In the genomic region with DNA sequence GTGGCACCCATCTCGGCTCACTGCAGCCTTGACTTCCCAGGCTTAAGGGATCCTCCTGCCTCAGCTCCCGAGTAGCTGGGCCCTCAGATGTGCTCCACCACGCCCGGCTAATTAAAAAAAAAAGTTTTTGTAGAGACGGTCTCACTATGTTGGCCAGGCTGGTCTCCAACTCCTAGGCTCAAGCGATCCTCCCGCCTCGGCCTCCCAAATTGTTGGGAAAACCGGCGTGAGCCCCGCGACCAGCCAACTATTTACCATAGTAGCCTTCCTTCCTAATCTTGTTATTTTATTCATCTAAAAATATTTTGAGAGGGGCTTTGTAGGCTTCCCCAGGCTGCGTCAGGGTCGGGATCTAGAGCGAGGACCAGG, we compare ENCODE assay signal across 8 cellular contexts. TPM values are rescaled to one million over a fixed set of nuclear protein-coding genes. Genes with fewer than 3 reads are reported as not detected.
DNase-seq lines count a peak whose midpoint lies in the region; ATAC-seq, FAIRE-seq and TF ChIP-seq lines count a peak whose summit lies in the region.

No MANE protein-coding gene starts in this region.

- intact Hi-C loops in heart left ventricle (cut with DNase I) (no loop called here), cardiac septum (cut with DNase I) (no loop called here), K562 (cut with micrococcal nuclease) (no loop called here)

- no peaks in the 10 kb centered on the region for H3K27me3 Mint-ChIP-seq in memory B cell

- peaks cover 16% of the 10 kb centered on the region for H3K79me2 ChIP-seq in K562 (ENCODE audit: control insufficient read depth, insufficient read depth, low read length)

- H3K36me3 ChIP-seq in heart left ventricle (no peaks in the 10 kb centered on the region), K562 (ENCODE audit: control insufficient read depth, insufficient read depth, low read length) (no peaks in the 10 kb centered on the region), upper lobe of left lung (no peaks in the 10 kb centered on the region)

- peaks cover 0 to 19% (median 10%) of the 10 kb centered on the region in 12 donors for H3K4me1 ChIP-seq in heart left ventricle
- peaks cover 19 to 37% of the 10 kb centered on the region in 2 experiments for H3K4me1 ChIP-seq in K562 (replicated peaks in 1 of 2; ENCODE audit: control insufficient read depth in 2 of 2, insufficient read depth in 2 of 2, low read length in 2 of 2)
- H3K4me1 ChIP-seq in upper lobe of left lung = peaks cover 6 to 13% (median 8%) of the 10 kb centered on the region in 4 donors

- no TSS peak for BruUV-seq in K562 (replicated peaks; lab: Mats Ljungman, UMichigan)

- H3K4me1 Mint-ChIP-seq in memory B cell = peaks cover 2% of the 10 kb centered on the region

- H2AFZ ChIP-seq in K562 (ENCODE audit: low read depth, low read length) = peak overlapping the region; percentile 82

- TF ChIP-seq POLR2A in heart left ventricle (IDR thresholded peaks at IDR 0.05) (no peak), K562 (conservative IDR thresholded peaks at IDR 0.05) (no peak), upper lobe of left lung (IDR thresholded peaks at IDR 0.05) (no peak)

- in situ Hi-C loops in K562 (cut with MboI) = no loop called here

- H3K27me3 ChIP-seq in heart left ventricle (no peaks in the 10 kb centered on the region), K562 (ENCODE audit: control insufficient read depth in 2 of 2, insufficient read depth in 2 of 2, low read length in 2 of 2) (no peaks in the 10 kb centered on the region), upper lobe of left lung (no peaks in the 10 kb centered on the region)

- no peaks in the 10 kb centered on the region for H3K9me3 Mint-ChIP-seq in memory B cell

- TF ChIP-seq EP300 in K562 (IDR thresholded peaks at IDR 0.05; ENCODE audit: low read length) (no peak), upper lobe of left lung (IDR thresholded peaks at IDR 0.05) (no peak)

- TF ChIP-seq RAD21 in K562 (CRISPR knock-in tag; conservative IDR thresholded peaks at IDR 0.05 in 1 of 2, IDR thresholded peaks at IDR 0.05 in 1 of 2) = no peak

- H3K9me1 ChIP-seq in K562 (ENCODE audit: control insufficient read depth, insufficient read depth, low read length) = no peaks in the 10 kb centered on the region

- peak overlapping the region; percentile 95 to 100 for H3K9ac ChIP-seq in K562 (ENCODE audit: insufficient read depth in 1 of 2, low read depth in 2 of 2, low read length in 2 of 2)

- FAIRE-seq in K562 (lab: Jason Lieb, UNC) = no peak

- 64 to 72% (median 68%) methylated on average over 15 of the region's 15 CpGs for WGBS in heart left ventricle, 4 donors
- WGBS in K562 (ENCODE audit: insufficient coverage, low coverage, missing lambda C conversion rate) = 9% methylated on average over 14 of the region's 15 CpGs
- WGBS in upper lobe of left lung, 2 donors = 43 to 51% methylated on average over 15 of the region's 15 CpGs

- CTCF ChIA-PET in K562 (lab: Yijun Ruan, JAX; ENCODE audit: low intra/inter-chr PET ratio) = no interaction called here

- H3K9me3 ChIP-seq in heart left ventricle (no peaks in the 10 kb centered on the region), K562 (replicated peaks; ENCODE audit: control insufficient read depth, insufficient read depth, low read depth, low read length) (no peaks in the 10 kb centered on the region), upper lobe of left lung (no peaks in the 10 kb centered on the region)

- peak overlapping the region; percentile 66 to 98 (median 82) for H3K4me3 ChIP-seq in heart left ventricle
- peak overlapping the region; percentile 78 for H3K4me3 ChIP-seq in K562
- peak overlapping the region; percentile 58 to 93 (median 76) for H3K4me3 ChIP-seq in upper lobe of left lung

- H3K27ac ChIP-seq in heart left ventricle = peak overlapping the region in 11 of 12 donors; percentile 89 to 99 (median 96)
- H3K27ac ChIP-seq in K562 (ENCODE audit: extremely low read depth, low read depth, low read length) = peak overlapping the region; percentile 98
- H3K27ac ChIP-seq in upper lobe of left lung = peak overlapping the region; percentile 97 to 98 (median 98)

- POLR2A ChIA-PET in K562 (lab: Yijun Ruan, JAX) = interaction anchor here (0.8 to 0.9 kb wide), 2 partner anchors 8 to 28 kb away, joined by 3 read pairs; no protein-coding TSS in a partner anchor

- no peaks in the 10 kb centered on the region for H4K20me1 ChIP-seq in K562 (replicated peaks; ENCODE audit: control insufficient read depth, insufficient read depth, low read length)

- H3K27ac Mint-ChIP-seq in memory B cell = peak overlapping the region; percentile 11

- DNase-seq in heart left ventricle (no peak), cardiac septum (ENCODE audit: low spot score) (no peak), K562 (ENCODE audit: extremely low read depth in 1 of 4, low spot score in 3 of 4) (peak in 1 of 4 experiments; percentile 18), memory B cell (ENCODE audit: low spot score in 2 of 2) (no peak), upper lobe of left lung (no peak), NCI-H1694 (lab: John Stamatoyannopoulos, UW) (no peak), NAMALWA (ENCODE audit: low spot score) (no peak)

- H3K36me3 Mint-ChIP-seq in memory B cell = no peaks in the 10 kb centered on the region

- no peak for TF ChIP-seq CTCF in heart left ventricle (IDR thresholded peaks at IDR 0.05)
- no peak for TF ChIP-seq CTCF in K562 (IDR thresholded peaks at IDR 0.05 in 2 of 3, conservative IDR thresholded peaks at IDR 0.05 in 1 of 3; ENCODE audit: insufficient read depth in 2 of 3, low read depth in 1 of 3, low read length in 3 of 3)
- TF ChIP-seq CTCF in upper lobe of left lung (IDR thresholded peaks at IDR 0.05) = no peak

- H3K4me2 ChIP-seq in K562 (ENCODE audit: insufficient read depth, low read length) = peak overlapping the region; percentile 80

- ATAC-seq in heart left ventricle (no peak), K562 (peak; percentile 1; the same call in 1 of the 3 replicates), memory B cell (ENCODE audit: low read depth) (no peak), upper lobe of left lung (ENCODE audit: low FRiP score in 2 of 2) (no peak), HG02763 (IDR thresholded peaks at IDR 0.05; ENCODE audit: unreplicated experiment) (no peak)

- H3K4me3 Mint-ChIP-seq in memory B cell = peak overlapping the region; percentile 84

TF ChIP-seq in K562, 482 proteins besides CTCF, POLR2A, EP300 and RAD21 (continues in another document):
- TF ChIP-seq, protein P1, sequence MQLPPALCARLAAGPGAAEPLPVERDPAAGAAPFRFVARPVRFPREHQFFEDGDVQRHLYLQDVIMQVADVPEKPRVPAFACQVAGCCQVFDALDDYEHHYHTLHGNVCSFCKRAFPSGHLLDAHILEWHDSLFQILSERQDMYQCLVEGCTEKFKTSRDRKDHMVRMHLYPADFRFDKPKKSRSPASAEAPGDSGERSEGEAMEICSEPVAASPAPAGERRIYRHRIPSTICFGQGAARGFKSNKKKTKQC (CRISPR knock-in tag; IDR thresholded peaks at IDR 0.05) = no peak
- TF ChIP-seq KAT7 (CRISPR knock-in tag; IDR thresholded peaks at IDR 0.05; ENCODE audit: borderline replicate concordance) (0 out of 2 replicates have a peak, but pooled peaks have one; percentile 6), POLR2H (tag; IDR thresholded peaks at IDR 0.05; ENCODE audit: low read depth) (0 out of 2 replicates have a peak, but pooled peaks have one; percentile 6), SRSF7 (optimal IDR thresholded peaks at IDR 0.05; ENCODE audit: low read depth, low read length) (no peak)

RNA-seq across cellular contexts. Expression of a gene that starts 25.4 kb away (rescaled TPM):
- 10 to 100 TPM; 32.2 to 59.7 (median 46.0) TPM for total RNA-seq in heart left ventricle
- 10 to 100 TPM; 18.4 to 24.1 TPM for polyA plus RNA-seq in heart left ventricle
- 44.3 TPM for total RNA-seq in cardiac septum
- total RNA-seq in K562 (2011; cell fraction: chromatin; rRNA removed; ENCODE audit: low replicate concordance) = 30.4 and 53.6 TPM in 2 replicates
- total RNA-seq in K562 (2011; cell fraction: nucleolus; rRNA removed) = 21.0 and 21.6 TPM in 2 replicates
- 32.7 and 52.1 TPM in 2 replicates for total RNA-seq in K562 (2011; cell fraction: nucleoplasm; rRNA removed)
- total RNA-seq in K562 (2014; rRNA removed) = 45.3 and 46.7 TPM in 2 replicates
- 70.8 and 81.3 TPM in 2 replicates for total RNA-seq in K562 (2014; rRNA removed; fragmentation: Illumina TruSeq; extraction: Trizol)
- 44.3 and 53.0 TPM in 2 replicates for total RNA-seq in K562 (2015; rRNA removed; fragmentation: Illumina TruSeq; extraction: Trizol)
- 74.2 and 76.9 TPM in 2 replicates for total RNA-seq in K562 (2021)
- polyA plus RNA-seq in K562 (2011; rRNA removed) = 35.4 and 55.0 TPM in 2 replicates
- polyA plus RNA-seq in K562 (2011; cell fraction: cytosol; rRNA removed) = 16.4 TPM in 2 replicates
- 22.7 and 24.9 TPM in 2 replicates for polyA plus RNA-seq in K562 (2011; cell fraction: nucleus; rRNA removed)
- 44.5 and 48.2 TPM in 2 replicates for polyA plus RNA-seq in K562 (2012)
- polyA plus RNA-seq in K562 (2014; fragmentation: Illumina TruSeq; extraction: Trizol) = 43.9 and 46.5 TPM in 2 replicates
- polyA plus RNA-seq in K562 (2014; fragmentation: Nextera tagmentation; extraction: Ambion mirVana) = 10 to 100 TPM; 20.8 to 21.0 TPM
- polyA plus RNA-seq in K562 (2014; rRNA removed) = 28.8 and 29.0 TPM in 2 replicates
- polyA minus RNA-seq in K562 (2011; rRNA and poly(A)+ RNA removed) = 33.4 and 50.0 TPM in 2 replicates
- polyA minus RNA-seq in K562 (2011; cell fraction: cytosol; rRNA and poly(A)+ RNA removed) = 21.0 and 27.0 TPM in 2 replicates
- polyA minus RNA-seq in K562 (2011; cell fraction: nucleus; rRNA and poly(A)+ RNA removed) = 11.6 and 19.1 TPM in 2 replicates
- total RNA-seq in upper lobe of left lung = 10 to 100 TPM; 35.6 to 70.4 (median 52.4) TPM

RNA-seq across cellular contexts. Expression of a gene that starts 54.1 kb away (rescaled TPM):
- total RNA-seq in heart left ventricle (under 1 TPM in 3 of 9 donors, not detected in 6; 0.22 to 0.48 (median 0.37) TPM), cardiac septum (not detected), K562 (2014; rRNA removed) (2.7 and 2.9 TPM in 2 replicates), K562 (2014; rRNA removed; fragmentation: Illumina TruSeq; extraction: Trizol) (0.19 and 0.44 TPM in 2 replicates), K562 (2015; rRNA removed; fragmentation: Illumina TruSeq; extraction: Trizol) (0.34 and 0.36 TPM in 2 replicates), K562 (2021) (2.7 TPM in 2 replicates), upper lobe of left lung (10 to 100 TPM in 1 of 6 donors, 1 to 10 TPM in 5; 2.0 to 19.9 (median 5.4) TPM)
- polyA plus RNA-seq in heart left ventricle (under 1 TPM in 1 of 2 donors, not detected in 1; 0.08 TPM), K562 (2011; rRNA removed) (0.46 and 1.1 TPM in 2 replicates), K562 (2014; fragmentation: Illumina TruSeq; extraction: Trizol) (0.22 and 0.76 TPM in 2 replicates), K562 (2014; fragmentation: Nextera tagmentation; extraction: Ambion mirVana) (under 1 TPM; 0.57 to 0.70 TPM), K562 (2014; rRNA removed) (0.42 and 2.7 TPM in 2 replicates)
- 2.6 and 7.4 TPM in 2 replicates for total RNA-seq in K562 (2011; cell fraction: chromatin; rRNA removed; ENCODE audit: low replicate concordance)
- total RNA-seq in K562 (2011; cell fraction: nucleolus; rRNA removed) = 4.3 and 4.8 TPM in 2 replicates
- 2.5 and 2.8 TPM in 2 replicates for total RNA-seq in K562 (2011; cell fraction: nucleoplasm; rRNA removed)
- 0.41 and 3.5 TPM in 2 replicates for polyA plus RNA-seq in K562 (2011; cell fraction: cytosol; rRNA removed)
- 1.4 and 6.6 TPM in 2 replicates for polyA plus RNA-seq in K562 (2011; cell fraction: nucleus; rRNA removed)
- 1.4 and 4.2 TPM in 2 replicates for polyA plus RNA-seq in K562 (2012)
- polyA minus RNA-seq in K562 (2011; rRNA and poly(A)+ RNA removed) = 0.09 and 0.32 TPM in 2 replicates
- polyA minus RNA-seq in K562 (2011; cell fraction: cytosol; rRNA and poly(A)+ RNA removed) = 1.2 and 2.5 TPM in 2 replicates
- polyA minus RNA-seq in K562 (2011; cell fraction: nucleus; rRNA and poly(A)+ RNA removed) = 0.78 and 1.5 TPM in 2 replicates
